Comparison of ENCODE assay signal across 22 cellular contexts in genomic region chr12:111312016-111312415, GRCh38.
"Had no signal": no experiment of that assay in that cellular context is flagged by ENCODE, and none has a peak within 500 bp of the region (broad histone marks: within the 10 kb centered on the region; RNA-seq: fewer than 3 reads in every experiment).

No MANE protein-coding gene starts in this region.

- H3K27me3 ChIP-seq: MG63, Peyer's patch, SJCRH30 had no signal

- H3K27ac ChIP-seq: Peyer's patch, SJCRH30 had no signal

- DNase-seq: IMR-90, Karpas-422, KG1, MG63, NCI-H1092, NCI-H1105 treated with DMSO at 0.1 percent for 48 hours, NCI-H1417 treated with DMSO at 0.1 percent for 48 hours, NCI-H146, NCI-H1694 treated with DMSO at 0.1 percent for 48 hours, NCI-H1930, NCI-H2081, NCI-H2107, NCI-H2227 treated with DMSO at 0.1 percent for 48 hours, NCI-H524, NCI-H526 treated with DMSO at 0.1 percent for 48 hours, NCI-H748 treated with DMSO at 0.1 percent for 48 hours, Peyer's patch, SHP77 treated with DMSO at 0.1 percent for 48 hours, SJCRH30 had no signal

- H3K36me3 ChIP-seq: MG63, Peyer's patch, SJCRH30 had no signal

- FAIRE-seq: HepG2 had no signal

- ATAC-seq: HepG2, Right ventricle myocardium inferior, SK-N-SH treated with all-trans-retinoic acid at 6 μM for 48 hours had no signal

- H3K4me3 ChIP-seq: MG63, Peyer's patch, SJCRH30 had no signal

- H3K9me3 ChIP-seq: MG63, Peyer's patch, SJCRH30 had no signal

- H3K4me1 ChIP-seq: Peyer's patch had no signal
